Comparison of ENCODE assay signal across 35 cellular contexts in genomic region chr5:71563161-71563560, GRCh38.
"Had no signal": no experiment of that assay in that cellular context is flagged by ENCODE, and none has a peak within 500 bp of the region (broad histone marks: within the 10 kb centered on the region; RNA-seq: fewer than 3 reads in every experiment).

No MANE protein-coding gene starts in this region.

- H3K27me3 ChIP-seq: MG63 had no signal

- H3K9me3 ChIP-seq: MG63 had no signal

- DNase-seq: Karpas-422, Kasumi-1, MG63, MM.1S, MV-4-11, NCI-H1048, NCI-H1092, NCI-H1092 treated with DMSO at 0.1 percent for 48 hours, NCI-H1105, NCI-H1105 treated with DMSO at 0.1 percent for 48 hours, NCI-H1417, NCI-H1417 treated with DMSO at 0.1 percent for 48 hours, NCI-H1436, NCI-H1436 treated with DMSO at 0.1 percent for 48 hours, NCI-H146, NCI-H1694, NCI-H1694 treated with DMSO at 0.1 percent for 48 hours, NCI-H187, NCI-H187 treated with DMSO at 0.1 percent for 48 hours, NCI-H1930, NCI-H2029, NCI-H2029 treated with DMSO at 0.1 percent for 48 hours, NCI-H2081, NCI-H2081 treated with DMSO at 0.1 percent for 48 hours, NCI-H2107, NCI-H2171, NCI-H2171 treated with DMSO at 0.1 percent for 48 hours, NCI-H2227 treated with DMSO at 0.1 percent for 48 hours, NCI-H226, NCI-H345, NCI-H446, NCI-H446 treated with DMSO at 0.1 percent for 48 hours, NCI-H510A, NCI-H510A treated with DMSO at 0.1 percent for 48 hours had no signal

- H3K9ac ChIP-seq: KMS-11 had no signal

- H3K4me3 ChIP-seq: MG63 had no signal

- H3K27ac ChIP-seq: KMS-11 had no signal
